ENCODE assay signal across 8 cellular contexts in the genomic region with DNA sequence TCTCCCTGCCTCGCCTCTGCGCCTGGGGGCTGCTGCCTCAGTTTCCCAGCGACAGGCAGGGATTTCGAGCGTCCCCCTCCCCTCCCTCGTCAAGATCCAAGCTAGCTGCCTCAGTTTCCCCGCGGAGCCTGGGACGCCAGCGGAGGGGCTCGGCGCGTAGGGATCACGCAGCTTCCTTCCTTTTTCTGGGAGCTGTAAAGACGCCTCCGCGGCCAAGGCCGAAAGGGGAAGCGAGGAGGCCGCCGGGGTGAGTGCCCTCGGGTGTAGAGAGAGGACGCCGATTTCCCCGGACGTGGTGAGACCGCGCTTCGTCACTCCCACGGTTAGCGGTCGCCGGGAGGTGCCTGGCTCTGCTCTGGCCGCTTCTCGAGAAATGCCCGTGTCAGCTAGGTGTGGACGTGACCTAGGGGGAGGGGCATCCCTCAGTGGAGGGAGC. TPM values are rescaled to one million over a fixed set of nuclear protein-coding genes. Genes with fewer than 3 reads are reported as not detected.
A peak's percentile ranks its signal among the peaks of the same experiment; 100 is the strongest.
DNase-seq lines count a peak whose midpoint lies in the region; ATAC-seq and TF ChIP-seq lines count a peak whose summit lies in the region.

No MANE protein-coding gene starts in this region.

- peak overlapping the region; percentile 84 for H3K27ac ChIP-seq in thymus (ENCODE audit: low read depth)

- H3K9me3 Mint-ChIP-seq in activated CD8-positive, alpha-beta T cell treated with anti-CD3 and anti-CD28 coated beads, Interleukin-2, amount 10 ng/mL, durations not matched to agents 7 days and 5 days (ENCODE audit: insufficient read depth): no peaks in the 10 kb centered on the region
- H3K9me3 Mint-ChIP-seq in naive thymus-derived CD8-positive, alpha-beta T cell: no peaks in the 10 kb centered on the region

- no peaks in the 10 kb centered on the region for H3F3A ChIP-seq in Loucy (ENCODE audit: low read depth)

- TF ChIP-seq CTCF in Loucy (conservative IDR thresholded peaks at IDR 0.05; ENCODE audit: low read length) (no peak), epithelial cell of esophagus (IDR thresholded peaks at IDR 0.05; ENCODE audit: insufficient read depth, low read depth, low read length, missing control alignments) (no peak)

- H4K20me1 ChIP-seq in Loucy (ENCODE audit: insufficient read depth, low read length, poor library complexity, severe bottlenecking): no peaks in the 10 kb centered on the region

- ATAC-seq in activated CD8-positive, alpha-beta T cell treated with anti-CD3 and anti-CD28 coated beads, Interleukin-2, amount 10 ng/mL, durations not matched to agents 7 days and 5 days: peak; percentile 70
- ATAC-seq in naive thymus-derived CD8-positive, alpha-beta T cell: peak; percentile 56 to 59

- peak overlapping the region; percentile 70 for H3K4me2 ChIP-seq in Loucy (ENCODE audit: low read depth, low read length, poor library complexity, severe bottlenecking)

- H3K4me1 Mint-ChIP-seq in activated CD8-positive, alpha-beta T cell treated with anti-CD3 and anti-CD28 coated beads, Interleukin-2, amount 10 ng/mL, durations not matched to agents 7 days and 5 days (ENCODE audit: low read depth): peaks cover 40% of the 10 kb centered on the region
- peaks cover 6 to 30% (median 25%) of the 10 kb centered on the region in 4 donors for H3K4me1 Mint-ChIP-seq in naive thymus-derived CD8-positive, alpha-beta T cell

- peaks cover 21% of the 10 kb centered on the region for H3K4me1 ChIP-seq in Loucy (ENCODE audit: insufficient read depth, low read length, poor library complexity, severe bottlenecking)
- H3K4me1 ChIP-seq in thymus (ENCODE audit: control insufficient read depth, insufficient read depth, low read length): peaks cover 24% of the 10 kb centered on the region

- H3K27me3 ChIP-seq in Loucy (ENCODE audit: insufficient read depth, low read length, poor library complexity, severe bottlenecking) (no peaks in the 10 kb centered on the region), thymus (ENCODE audit: control insufficient read depth, insufficient read depth) (peaks cover 4% of the 10 kb centered on the region)

- CTCF ChIA-PET in activated CD8-positive, alpha-beta T cell treated with anti-CD3 and anti-CD28 coated beads, Interleukin-2, amount 10 ng/mL, durations not matched to agents 7 days and 5 days (lab: Charles Lee): interaction anchor here (0.7 to 10.8 kb wide), 20 partner anchors 10 to 185 kb away, joined by 3 to 383 read pairs (median 7); partner anchors contain the start of genes CDC37, ICAM4, ICAM5 and PDE4A

- no peaks in the 10 kb centered on the region for H3K9me2 ChIP-seq in Loucy (replicated peaks; ENCODE audit: low read depth, low read length)

- H3K4me3 Mint-ChIP-seq in activated CD8-positive, alpha-beta T cell treated with anti-CD3 and anti-CD28 coated beads, Interleukin-2, amount 10 ng/mL, durations not matched to agents 7 days and 5 days: peak overlapping the region; percentile 82
- H3K4me3 Mint-ChIP-seq in naive thymus-derived CD8-positive, alpha-beta T cell: peak overlapping the region; percentile 76 to 88 (median 84)

- peak overlapping the region; percentile 75 for H3K9ac ChIP-seq in Loucy (ENCODE audit: low read depth, low read length, poor library complexity, severe bottlenecking)

- DNase-seq in NK-92 treated with Interleukin-12 subunit alpha and Interleukin-12 subunit beta, amount 100 ng/mL, for 24 hours (lab: John Stamatoyannopoulos, UW): peak; percentile 89
- DNase-seq in NK-92 (lab: John Stamatoyannopoulos, UW; ENCODE audit: unreplicated experiment) (no peak), epithelial cell of esophagus (ENCODE audit: low read depth) (no peak), inferior parietal cortex (ENCODE audit: extremely low spot score) (no peak)
- peak; percentile 87 for DNase-seq in activated CD8-positive, alpha-beta T cell treated with anti-CD3 and anti-CD28 coated beads, Interleukin-2, amount 10 ng/mL, durations not matched to agents 7 days and 5 days
- peak in 8 of 10 donors; percentile 40 to 80 (median 56) for DNase-seq in naive thymus-derived CD8-positive, alpha-beta T cell

- peaks cover 11% of the 10 kb centered on the region for H3K36me3 Mint-ChIP-seq in activated CD8-positive, alpha-beta T cell treated with anti-CD3 and anti-CD28 coated beads, Interleukin-2, amount 10 ng/mL, durations not matched to agents 7 days and 5 days (ENCODE audit: low read depth)
- H3K36me3 Mint-ChIP-seq in naive thymus-derived CD8-positive, alpha-beta T cell: peaks cover 0 to 8% (median 0%) of the 10 kb centered on the region in 3 donors

- H3K9me3 ChIP-seq in Loucy (ENCODE audit: insufficient read depth, low read depth, low read length) (no peaks in the 10 kb centered on the region), thymus (ENCODE audit: control insufficient read depth) (no peaks in the 10 kb centered on the region)

- no peaks in the 10 kb centered on the region for H3K36me3 ChIP-seq in Loucy (ENCODE audit: insufficient read depth, low read length)
- no peaks in the 10 kb centered on the region for H3K36me3 ChIP-seq in thymus (ENCODE audit: control insufficient read depth, insufficient read depth)

- peak overlapping the region; percentile 93 for H3K27ac Mint-ChIP-seq in activated CD8-positive, alpha-beta T cell treated with anti-CD3 and anti-CD28 coated beads, Interleukin-2, amount 10 ng/mL, durations not matched to agents 7 days and 5 days
- peak overlapping the region; percentile 60 to 92 (median 88) for H3K27ac Mint-ChIP-seq in naive thymus-derived CD8-positive, alpha-beta T cell

- WGBS in thymus: under 1% methylated on average over 37 of the region's 37 CpGs

- H3K4me3 ChIP-seq in Loucy (ENCODE audit: low read length, poor library complexity, severe bottlenecking) (peak overlapping the region; percentile 73), epithelial cell of esophagus (ENCODE audit: low read length) (peak overlapping the region; percentile 39), thymus (ENCODE audit: low read length) (peak overlapping the region; percentile 54)

- H2AFZ ChIP-seq in Loucy (ENCODE audit: low read length): peak overlapping the region; percentile 85

- POLR2A ChIA-PET in activated CD8-positive, alpha-beta T cell treated with anti-CD3 and anti-CD28 coated beads, Interleukin-2, amount 10 ng/mL, durations not matched to agents 7 days and 5 days (lab: Charles Lee): interaction anchor here (1.2 to 4.0 kb wide), 16 partner anchors 8 to 148 kb away, joined by 3 to 54 read pairs (median 9); partner anchors contain the start of genes CDC37, DNMT1, ICAM4 and ICAM5
- POLR2A ChIA-PET in naive thymus-derived CD8-positive, alpha-beta T cell (lab: Charles Lee): interaction anchor here (0.7 to 3.8 kb wide), 15 partner anchors 10 to 135 kb away, joined by 3 to 52 read pairs (median 5); partner anchors contain the start of genes CDC37, ICAM5, MRPL4 and RAVER1

- peaks cover 9% of the 10 kb centered on the region; the same call in 1 of the 2 replicates for H3K79me2 ChIP-seq in Loucy (ENCODE audit: insufficient read depth, low read length)

- no peaks in the 10 kb centered on the region for H3K27me3 Mint-ChIP-seq in activated CD8-positive, alpha-beta T cell treated with anti-CD3 and anti-CD28 coated beads, Interleukin-2, amount 10 ng/mL, durations not matched to agents 7 days and 5 days (ENCODE audit: low read depth)
- no peaks in the 10 kb centered on the region for H3K27me3 Mint-ChIP-seq in naive thymus-derived CD8-positive, alpha-beta T cell

RNA-seq across cellular contexts. Expression of gene ICAM1, which starts 0.7 kb away (rescaled TPM):
- total RNA-seq in activated CD8-positive, alpha-beta T cell treated with anti-CD3 and anti-CD28 coated beads, Interleukin-2, amount 10 ng/mL, durations not matched to agents 7 days and 5 days: 10 to 100 TPM; 10.7 to 11.1 TPM
- total RNA-seq in naive thymus-derived CD8-positive, alpha-beta T cell: 1 to 10 TPM; 1.9 to 2.0 TPM
- polyA plus RNA-seq in naive thymus-derived CD8-positive, alpha-beta T cell: 1 to 10 TPM; 1.2 to 3.9 (median 2.8) TPM
- 18.2 TPM for polyA plus RNA-seq in thymus

RNA-seq across cellular contexts. Expression of gene ICAM4, which starts 16.6 kb away (rescaled TPM):
- total RNA-seq in activated CD8-positive, alpha-beta T cell treated with anti-CD3 and anti-CD28 coated beads, Interleukin-2, amount 10 ng/mL, durations not matched to agents 7 days and 5 days: 1 to 10 TPM in 1 of 2 experiments, under 1 TPM in 1; 0.99 to 1.1 TPM
- total RNA-seq in naive thymus-derived CD8-positive, alpha-beta T cell: under 1 TPM in 1 of 2 experiments, not detected in 1; 0.57 TPM
- under 1 TPM in 2 of 3 donors, not detected in 1; 0.22 to 0.42 TPM for polyA plus RNA-seq in naive thymus-derived CD8-positive, alpha-beta T cell
- polyA plus RNA-seq in thymus: 3.8 TPM

RNA-seq across cellular contexts. Expression of gene MRPL4, which starts 18.2 kb away (rescaled TPM):
- 10 to 100 TPM; 85.9 to 87.0 TPM for total RNA-seq in activated CD8-positive, alpha-beta T cell treated with anti-CD3 and anti-CD28 coated beads, Interleukin-2, amount 10 ng/mL, durations not matched to agents 7 days and 5 days
- 10 to 100 TPM; 47.9 to 50.8 TPM for total RNA-seq in naive thymus-derived CD8-positive, alpha-beta T cell
- 10 to 100 TPM; 25.3 to 50.6 (median 31.3) TPM for polyA plus RNA-seq in naive thymus-derived CD8-positive, alpha-beta T cell
- polyA plus RNA-seq in thymus: 41.0 TPM

RNA-seq across cellular contexts. Expression of gene ICAM5, which starts 19.6 kb away (rescaled TPM):
- under 1 TPM; 0.29 to 0.57 TPM for total RNA-seq in activated CD8-positive, alpha-beta T cell treated with anti-CD3 and anti-CD28 coated beads, Interleukin-2, amount 10 ng/mL, durations not matched to agents 7 days and 5 days
- total RNA-seq in naive thymus-derived CD8-positive, alpha-beta T cell: not detected
- not detected for polyA plus RNA-seq in naive thymus-derived CD8-positive, alpha-beta T cell
- 1.2 TPM for polyA plus RNA-seq in thymus

RNA-seq across cellular contexts. Expression of gene S1PR2, which starts 39.1 kb away (rescaled TPM):
- total RNA-seq in activated CD8-positive, alpha-beta T cell treated with anti-CD3 and anti-CD28 coated beads, Interleukin-2, amount 10 ng/mL, durations not matched to agents 7 days and 5 days: 1 to 10 TPM; 3.5 to 3.8 TPM
- 1 to 10 TPM; 3.0 TPM for total RNA-seq in naive thymus-derived CD8-positive, alpha-beta T cell
- under 1 TPM; 0.18 to 0.60 (median 0.48) TPM for polyA plus RNA-seq in naive thymus-derived CD8-positive, alpha-beta T cell
- 2.4 TPM for polyA plus RNA-seq in thymus

Comparison
In these comparisons a context has a peak if more than half of its experiments do, and no peak if none do; other contexts are left out.
1. DNase-seq: peak in NK-92 treated with Interleukin-12 subunit alpha and Interleukin-12 subunit beta, amount 100 ng/mL, for 24 hours (single experiment), activated CD8-positive, alpha-beta T cell treated with anti-CD3 and anti-CD28 coated beads, Interleukin-2, amount 10 ng/mL, durations not matched to agents 7 days and 5 days (single experiment) and naive thymus-derived CD8-positive, alpha-beta T cell (8 of 10); none in NK-92 (single experiment), epithelial cell of esophagus (single experiment) and inferior parietal cortex (single experiment).
2. Peak in every context shown above with its lines, with median percentiles within 50 percentile points of each other: H3K4me3 ChIP-seq.